Comparison of ENCODE assay signal across 8 cellular contexts in the genomic region with DNA sequence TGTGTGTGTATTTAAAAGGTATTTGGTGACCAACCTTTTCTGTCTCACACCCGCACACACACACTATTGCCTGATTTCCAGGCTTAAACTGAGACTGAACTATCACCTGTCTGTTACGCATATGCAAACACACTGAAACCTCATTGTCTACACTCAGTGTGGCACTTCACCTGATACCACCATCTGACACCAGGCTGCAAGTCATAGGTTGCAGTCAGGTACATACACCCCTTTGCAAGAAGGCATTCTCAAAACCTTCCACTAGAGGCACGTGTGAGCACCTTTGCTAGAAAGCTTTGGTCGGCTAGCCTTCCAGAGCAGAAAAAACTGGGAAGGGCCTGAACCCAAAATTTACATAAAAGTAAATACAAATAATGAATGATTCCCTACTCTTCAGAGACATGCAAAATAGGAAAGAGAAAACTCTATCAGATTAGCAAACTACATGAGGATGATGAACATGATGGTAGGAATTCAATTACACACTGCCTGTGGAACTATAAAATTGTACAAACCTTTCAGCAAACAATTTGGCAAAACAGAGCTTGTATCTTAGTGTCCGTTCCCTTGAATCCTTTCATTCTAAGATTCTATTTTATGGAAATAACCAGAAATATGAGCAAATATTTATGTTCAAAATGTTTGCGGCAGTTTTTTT. TPM values are rescaled to one million over a fixed set of nuclear protein-coding genes. Genes with fewer than 3 reads are reported as not detected.
DNase-seq lines count a peak whose midpoint lies in the region; ATAC-seq and TF ChIP-seq lines count a peak whose summit lies in the region.

No MANE protein-coding gene starts in this region.

- no peak overlapping the region for H3K9ac ChIP-seq in colonic mucosa (ENCODE audit: low read depth in 2 of 2, low read length in 2 of 2)

- H3K27me3 ChIP-seq in MG63 (peaks cover 12% of the 10 kb centered on the region), colonic mucosa (peaks cover 55% of the 10 kb centered on the region), lung (ENCODE audit: control insufficient read depth, insufficient read depth) (peaks cover 16% of the 10 kb centered on the region)

- H3K27ac ChIP-seq in colonic mucosa (no peak overlapping the region), lung (ENCODE audit: low read depth in 1 of 2, low read length in 1 of 2) (no peak overlapping the region)

- ATAC-seq in GM19324 (IDR thresholded peaks at IDR 0.05; ENCODE audit: low FRiP score, unreplicated experiment) (peak; percentile 54), lung (ENCODE audit: insufficient read depth, low FRiP score) (peak; percentile 66), HG02571 (IDR thresholded peaks at IDR 0.05; ENCODE audit: unreplicated experiment) (no peak)

- H3K4me3 ChIP-seq in MG63 (no peak overlapping the region), colonic mucosa (no peak overlapping the region), lung (no peak overlapping the region)

- WGBS in lung, 2 donors: 44 to 48% methylated on average over 6 of the region's 6 CpGs

- intact Hi-C loops in colonic mucosa (cut with DNase I): loop anchor here (5.0 kb wide), 4 partner anchors 83 to 372 kb away; no protein-coding TSS in a partner anchor

- H3K36me3 ChIP-seq in MG63: no peaks in the 10 kb centered on the region
- no peaks in the 10 kb centered on the region for H3K36me3 ChIP-seq in colonic mucosa
- H3K36me3 ChIP-seq in lung (ENCODE audit: control insufficient read depth in 2 of 2, insufficient read depth in 2 of 2, low read length in 2 of 2): no peaks in the 10 kb centered on the region

- DNase-seq in DMS 273 treated with DMSO at 0.1 percent for 48 hours (lab: John Stamatoyannopoulos, UW): peak; percentile 49
- peak; percentile 36 for DNase-seq in MG63
- DNase-seq in RPMI7951 (ENCODE audit: low read depth): peak; percentile 49
- DNase-seq in colonic mucosa: peak; percentile 69
- DNase-seq in lung (ENCODE audit: low spot score): peak; percentile 38
- no peak for DNase-seq in COLO829 (ENCODE audit: low spot score)

- no peaks in the 10 kb centered on the region for H3K9me3 ChIP-seq in MG63
- H3K9me3 ChIP-seq in colonic mucosa: no peaks in the 10 kb centered on the region
- peaks cover 0 to 2% of the 10 kb centered on the region in 2 donors for H3K9me3 ChIP-seq in lung (ENCODE audit: control insufficient read depth in 2 of 2, insufficient read depth in 1 of 2, low read length in 1 of 2)

- TF ChIP-seq CTCF in colonic mucosa (IDR thresholded peaks at IDR 0.05): peak; percentile 67
- TF ChIP-seq CTCF in lung (IDR thresholded peaks at IDR 0.05; ENCODE audit: control extremely low read depth, extremely low read depth): peak; percentile 17

- peaks cover 5% of the 10 kb centered on the region for H3K4me1 ChIP-seq in colonic mucosa
- H3K4me1 ChIP-seq in lung (ENCODE audit: control insufficient read depth in 2 of 2, insufficient read depth in 2 of 2, low read length in 2 of 2): peaks cover 0 to 5% of the 10 kb centered on the region in 2 donors

RNA-seq across cellular contexts. Expression of a gene that starts 5.9 kb away (rescaled TPM):
- total RNA-seq in MG63 (2014; rRNA removed; shearing (Covaris generic); ENCODE audit: low replicate concordance): 9.6 and 26.5 TPM in 2 replicates
- total RNA-seq in RPMI7951 (2014; rRNA removed; shearing (Covaris generic)): 9.1 and 11.2 TPM in 2 replicates
- under 1 TPM; 0.17 to 0.24 TPM for total RNA-seq in colonic mucosa
- under 1 TPM; 0.37 to 0.46 TPM for total RNA-seq in lung
- polyA plus RNA-seq in lung: under 1 TPM; 0.20 to 0.22 TPM

RNA-seq across cellular contexts. Expression of a gene that starts 43.7 kb away (rescaled TPM):
- total RNA-seq in MG63 (2014; rRNA removed; shearing (Covaris generic); ENCODE audit: low replicate concordance): 284 and 469 TPM in 2 replicates
- total RNA-seq in RPMI7951 (2014; rRNA removed; shearing (Covaris generic)): 396 and 495 TPM in 2 replicates
- 100 to 1,000 TPM; 527 to 610 TPM for total RNA-seq in colonic mucosa
- 100 to 1,000 TPM; 370 to 527 TPM for total RNA-seq in lung
- polyA plus RNA-seq in lung: 100 to 1,000 TPM; 504 to 645 TPM
